10 cellular contexts compared by ENCODE assay signal in the genomic region with DNA sequence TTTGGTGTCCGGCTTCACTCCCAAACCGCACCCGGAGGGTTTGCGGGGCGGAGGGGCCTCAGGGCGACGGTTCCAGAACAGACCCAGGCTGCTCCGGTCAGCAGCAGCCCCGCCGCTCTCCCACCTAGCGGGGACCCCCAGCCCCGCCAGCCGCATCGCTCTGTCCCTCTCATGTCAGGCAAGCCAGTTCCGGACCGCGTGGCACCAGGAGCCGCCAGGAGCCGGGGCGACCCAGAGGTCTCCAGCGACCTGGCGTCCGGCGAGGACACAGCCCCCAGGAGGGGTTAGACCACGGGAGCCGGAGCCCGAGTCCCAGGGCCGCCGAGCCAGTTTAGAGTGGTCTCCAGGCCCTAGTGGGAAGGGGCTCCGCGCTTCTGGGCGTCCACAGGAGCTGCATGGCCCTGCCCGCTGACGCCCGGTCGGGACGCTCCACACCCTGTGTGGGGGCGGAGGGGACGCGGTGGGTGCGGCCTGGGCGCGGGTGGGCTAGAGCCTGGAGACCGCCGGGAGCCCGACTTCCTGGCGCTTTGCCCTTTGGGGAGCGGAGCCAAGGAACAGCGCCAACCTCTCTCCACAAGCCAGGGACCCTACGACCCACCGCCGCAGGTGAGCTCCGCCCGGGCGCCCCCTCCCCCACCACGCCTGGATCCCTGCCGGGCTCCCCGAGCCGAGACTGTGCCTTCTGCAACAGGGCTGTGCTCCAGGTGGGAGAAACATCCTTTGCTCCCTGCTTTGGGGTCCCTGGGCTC. TPM values are rescaled to one million over a fixed set of nuclear protein-coding genes. Genes with fewer than 3 reads are reported as not detected.
DNase-seq lines count a peak whose midpoint lies in the region; ATAC-seq and TF ChIP-seq lines count a peak whose summit lies in the region.
"Had no signal": no experiment of that assay in that cellular context is flagged by ENCODE, and none has a peak within 500 bp of the region (broad histone marks: within the 10 kb centered on the region; RNA-seq: fewer than 3 reads in every experiment).

No MANE protein-coding gene starts in this region.

- H3K9ac ChIP-seq in colonic mucosa (ENCODE audit: low read depth in 2 of 2, low read length in 2 of 2): no peak overlapping the region
- no peak overlapping the region for H3K9ac ChIP-seq in liver (ENCODE audit: low read depth in 1 of 2, low read length in 2 of 2)
- no peak overlapping the region for H3K9ac ChIP-seq in stomach smooth muscle (ENCODE audit: low read length in 2 of 2)

- TF ChIP-seq RAD21 in liver (IDR thresholded peaks at IDR 0.05): no peak

- H3K27me3 ChIP-seq in colonic mucosa (peaks cover 15% of the 10 kb centered on the region), liver (ENCODE audit: control insufficient read depth in 4 of 4, insufficient read depth in 4 of 4, low read length in 3 of 4) (no peaks in the 10 kb centered on the region), stomach smooth muscle (ENCODE audit: control insufficient read depth in 1 of 2, insufficient read depth in 2 of 2, low read length in 2 of 2) (peaks cover 19 to 30% of the 10 kb centered on the region in 2 donors)

- H3K4me1 ChIP-seq in colonic mucosa: peaks cover 5% of the 10 kb centered on the region
- peaks cover 7 to 10% (median 9%) of the 10 kb centered on the region in 4 donors for H3K4me1 ChIP-seq in liver (ENCODE audit: control insufficient read depth in 4 of 4, insufficient read depth in 4 of 4, low read length in 3 of 4)
- peaks cover 10% of the 10 kb centered on the region for H3K4me1 ChIP-seq in stomach smooth muscle (ENCODE audit: control insufficient read depth, insufficient read depth, low read length)

- H3K9me3 Mint-ChIP-seq in activated CD4-positive, alpha-beta T cell treated with anti-CD3 and anti-CD28 coated beads, Interleukin-2, amount 10 ng/mL, durations not matched to agents 24 days and 14 days: no peaks in the 10 kb centered on the region

- H3K4me3 Mint-ChIP-seq in activated CD4-positive, alpha-beta T cell treated with anti-CD3 and anti-CD28 coated beads, Interleukin-2, amount 10 ng/mL, durations not matched to agents 24 days and 14 days: no peak overlapping the region

- TF ChIP-seq CTCF in colonic mucosa (IDR thresholded peaks at IDR 0.05) (no peak), liver (IDR thresholded peaks at IDR 0.05; ENCODE audit: low read depth, low read length, missing input control) (no peak)

- ATAC-seq in HG02642 (IDR thresholded peaks at IDR 0.05; ENCODE audit: poor library complexity, unreplicated experiment) (no peak), HG02623 (IDR thresholded peaks at IDR 0.05; ENCODE audit: unreplicated experiment) (no peak)

- H3K27me3 Mint-ChIP-seq in activated CD4-positive, alpha-beta T cell treated with anti-CD3 and anti-CD28 coated beads, Interleukin-2, amount 10 ng/mL, durations not matched to agents 24 days and 14 days: peaks cover 28% of the 10 kb centered on the region

- H3K36me3 ChIP-seq in colonic mucosa: no peaks in the 10 kb centered on the region
- H3K36me3 ChIP-seq in liver (ENCODE audit: control insufficient read depth in 4 of 4, insufficient read depth in 3 of 4, low read depth in 1 of 4, low read length in 3 of 4): no peaks in the 10 kb centered on the region
- H3K36me3 ChIP-seq in stomach smooth muscle (ENCODE audit: control insufficient read depth in 2 of 2, insufficient read depth in 2 of 2, low read length in 2 of 2): no peaks in the 10 kb centered on the region

- H3K27ac ChIP-seq in colonic mucosa: no peak overlapping the region
- H3K27ac ChIP-seq in liver (ENCODE audit: low read depth in 1 of 2, low read length in 2 of 2): no peak overlapping the region
- H3K27ac ChIP-seq in stomach smooth muscle (ENCODE audit: low read length): no peak overlapping the region
- H3K27ac ChIP-seq: 22Rv1 had no signal

- intact Hi-C loops in colonic mucosa (cut with DNase I): no loop called here
- intact Hi-C loops in activated CD4-positive, alpha-beta T cell treated with anti-CD3 and anti-CD28 coated beads, Interleukin-2, amount 10 ng/mL, durations not matched to agents 24 days and 14 days (cut with micrococcal nuclease): no loop called here

- H3K27ac Mint-ChIP-seq in activated CD4-positive, alpha-beta T cell treated with anti-CD3 and anti-CD28 coated beads, Interleukin-2, amount 10 ng/mL, durations not matched to agents 24 days and 14 days: no peak overlapping the region

- H3K9me3 ChIP-seq in colonic mucosa (no peaks in the 10 kb centered on the region), liver (ENCODE audit: control insufficient read depth in 4 of 4, low read length in 3 of 4) (peaks cover 0 to 5% (median 0%) of the 10 kb centered on the region in 4 donors), stomach smooth muscle (ENCODE audit: control insufficient read depth in 2 of 2, low read length in 2 of 2) (no peaks in the 10 kb centered on the region)

- peak; percentile 71 for DNase-seq in DMS 273 (lab: John Stamatoyannopoulos, UW; ENCODE audit: unreplicated experiment)
- DNase-seq in DMS 273 treated with DMSO at 0.1 percent for 48 hours (lab: John Stamatoyannopoulos, UW): no peak
- DNase-seq in colonic mucosa: no peak
- no peak for DNase-seq in activated CD4-positive, alpha-beta T cell treated with anti-CD3 and anti-CD28 coated beads, Interleukin-2, amount 10 ng/mL, durations not matched to agents 24 days and 14 days
- DNase-seq: occipital lobe had no signal

- H3K36me3 Mint-ChIP-seq in activated CD4-positive, alpha-beta T cell treated with anti-CD3 and anti-CD28 coated beads, Interleukin-2, amount 10 ng/mL, durations not matched to agents 24 days and 14 days (ENCODE audit: low read depth): no peaks in the 10 kb centered on the region

- H3K4me3 ChIP-seq in colonic mucosa (peak overlapping the region; percentile 24), liver (ENCODE audit: low read depth in 1 of 3, low read length in 3 of 3) (peak overlapping the region in 2 of 3 donors; percentile 14 to 61), stomach smooth muscle (ENCODE audit: low read length in 2 of 2) (peak overlapping the region; percentile 27 to 61)

- 4% methylated on average over 59 of the region's 59 CpGs for WGBS in liver

- H3K4me1 Mint-ChIP-seq in activated CD4-positive, alpha-beta T cell treated with anti-CD3 and anti-CD28 coated beads, Interleukin-2, amount 10 ng/mL, durations not matched to agents 24 days and 14 days: no peaks in the 10 kb centered on the region

TF ChIP-seq in liver, 16 proteins besides CTCF, POLR2A, EP300 and RAD21 (continues in another document):
- TF ChIP-seq FOXA1 (IDR thresholded peaks at IDR 0.05): no peak
- no peak for TF ChIP-seq NR2F2 (IDR thresholded peaks at IDR 0.05)
- TF ChIP-seq RXRA (IDR thresholded peaks at IDR 0.05): no peak
- TF ChIP-seq JUND (IDR thresholded peaks at IDR 0.05): no peak
- TF ChIP-seq FOXA2 (IDR thresholded peaks at IDR 0.05): no peak
- TF ChIP-seq, protein P1, sequence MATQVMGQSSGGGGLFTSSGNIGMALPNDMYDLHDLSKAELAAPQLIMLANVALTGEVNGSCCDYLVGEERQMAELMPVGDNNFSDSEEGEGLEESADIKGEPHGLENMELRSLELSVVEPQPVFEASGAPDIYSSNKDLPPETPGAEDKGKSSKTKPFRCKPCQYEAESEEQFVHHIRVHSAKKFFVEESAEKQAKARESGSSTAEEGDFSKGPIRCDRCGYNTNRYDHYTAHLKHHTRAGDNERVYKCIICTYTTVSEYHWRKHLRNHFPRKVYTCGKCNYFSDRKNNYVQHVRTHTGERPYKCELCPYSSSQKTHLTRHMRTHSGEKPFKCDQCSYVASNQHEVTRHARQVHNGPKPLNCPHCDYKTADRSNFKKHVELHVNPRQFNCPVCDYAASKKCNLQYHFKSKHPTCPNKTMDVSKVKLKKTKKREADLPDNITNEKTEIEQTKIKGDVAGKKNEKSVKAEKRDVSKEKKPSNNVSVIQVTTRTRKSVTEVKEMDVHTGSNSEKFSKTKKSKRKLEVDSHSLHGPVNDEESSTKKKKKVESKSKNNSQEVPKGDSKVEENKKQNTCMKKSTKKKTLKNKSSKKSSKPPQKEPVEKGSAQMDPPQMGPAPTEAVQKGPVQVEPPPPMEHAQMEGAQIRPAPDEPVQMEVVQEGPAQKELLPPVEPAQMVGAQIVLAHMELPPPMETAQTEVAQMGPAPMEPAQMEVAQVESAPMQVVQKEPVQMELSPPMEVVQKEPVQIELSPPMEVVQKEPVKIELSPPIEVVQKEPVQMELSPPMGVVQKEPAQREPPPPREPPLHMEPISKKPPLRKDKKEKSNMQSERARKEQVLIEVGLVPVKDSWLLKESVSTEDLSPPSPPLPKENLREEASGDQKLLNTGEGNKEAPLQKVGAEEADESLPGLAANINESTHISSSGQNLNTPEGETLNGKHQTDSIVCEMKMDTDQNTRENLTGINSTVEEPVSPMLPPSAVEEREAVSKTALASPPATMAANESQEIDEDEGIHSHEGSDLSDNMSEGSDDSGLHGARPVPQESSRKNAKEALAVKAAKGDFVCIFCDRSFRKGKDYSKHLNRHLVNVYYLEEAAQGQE (IDR thresholded peaks at IDR 0.05): no peak
- TF ChIP-seq ZBTB33 (IDR thresholded peaks at IDR 0.05): no peak

RNA-seq across cellular contexts. Expression of gene ZNF117, which starts 43.4 kb away (rescaled TPM):
- total RNA-seq in colonic mucosa (1 to 10 TPM; 4.7 to 4.8 TPM), liver (1 to 10 TPM; 4.1 to 4.3 TPM)
- polyA plus RNA-seq in liver: under 1 TPM; 0.69 to 0.92 TPM
- 2.4 and 3.6 TPM in 2 replicates for total RNA-seq in activated CD4-positive, alpha-beta T cell treated with anti-CD3 and anti-CD28 coated beads, Interleukin-2, amount 10 ng/mL, durations not matched to agents 24 days and 14 days

RNA-seq across cellular contexts. Expression of gene ZNF273, which starts 44.4 kb away (rescaled TPM):
- total RNA-seq in colonic mucosa: 1 to 10 TPM; 5.0 to 7.1 TPM
- total RNA-seq in liver: 10 to 100 TPM in 1 of 2 donors, under 1 TPM in 1; 0.92 to 14.9 TPM
- under 1 TPM; 0.43 to 0.54 TPM for polyA plus RNA-seq in liver
- total RNA-seq in activated CD4-positive, alpha-beta T cell treated with anti-CD3 and anti-CD28 coated beads, Interleukin-2, amount 10 ng/mL, durations not matched to agents 24 days and 14 days: 8.7 and 9.4 TPM in 2 replicates

RNA-seq across cellular contexts. Expression of gene ERV3-1, which starts 59.1 kb away (rescaled TPM):
- total RNA-seq in colonic mucosa (1 to 10 TPM; 5.5 to 7.7 TPM), liver (1 to 10 TPM; 3.8 to 6.5 TPM)
- 1 to 10 TPM; 1.7 to 5.4 TPM for polyA plus RNA-seq in liver
- 7.4 and 9.5 TPM in 2 replicates for total RNA-seq in activated CD4-positive, alpha-beta T cell treated with anti-CD3 and anti-CD28 coated beads, Interleukin-2, amount 10 ng/mL, durations not matched to agents 24 days and 14 days
